In genomic region chr4:140152760-140153418, GRCh38 we compare ENCODE assay signal across 8 cellular contexts. TPM values are rescaled to one million over a fixed set of nuclear protein-coding genes. Genes with fewer than 3 reads are reported as not detected.
DNase-seq lines count a peak whose midpoint lies in the region; ATAC-seq, FAIRE-seq and TF ChIP-seq lines count a peak whose summit lies in the region.

No MANE protein-coding gene starts in this region.

- in situ Hi-C loops in GM23248 (cut with MboI): loop anchor here (10.0 kb wide), 3 partner anchors 98 to 418 kb away; no protein-coding TSS in a partner anchor
- in situ Hi-C loops in astrocyte of the cerebellum (cut with HindIII; ENCODE audit: low sequenced_read_pairs): loop anchor here (5.0 kb wide), 2 partner anchors 41 to 84 kb away; no protein-coding TSS in a partner anchor

- POLR2A ChIA-PET in A549 (lab: Yijun Ruan, JAX): interaction anchor here (0.6 to 3.1 kb wide), 12 partner anchors 9 to 178 kb away, joined by 3 to 40 read pairs (median 7); no protein-coding TSS in a partner anchor

- no peak for TF ChIP-seq EP300 in A549 (IDR thresholded peaks at IDR 0.05)

- H2AFZ ChIP-seq in GM23248: peak overlapping the region; percentile 99
- H2AFZ ChIP-seq in hepatocyte: peak overlapping the region; percentile 55

- H3K4me2 ChIP-seq in A549 (peak overlapping the region; percentile 70), GM23248 (ENCODE audit: unreplicated experiment) (peak overlapping the region; percentile 99), hepatocyte (peak overlapping the region; percentile 79)

- no peak for DNase-seq in A549 (ENCODE audit: low read depth in 1 of 2, low spot score in 1 of 2)
- peak; percentile 78 for DNase-seq in GM23248
- peak; percentile 38 for DNase-seq in T follicular helper cell (ENCODE audit: low read depth)
- no peak for DNase-seq in astrocyte of the cerebellum (ENCODE audit: low read depth)
- peak; percentile 76 for DNase-seq in hepatocyte (ENCODE audit: low spot score)
- peak; percentile 63 to 76 for DNase-seq in psoas muscle
- DNase-seq in dedifferentiated amniotic fluid mesenchymal stem cell (ENCODE audit: extremely low spot score): no peak
- no peak for DNase-seq in GM19238 (ENCODE audit: insufficient read length, low spot score)

- whole genome bisulfite sequencing in A549 (ENCODE audit: missing lambda C conversion rate): 2% methylated on average over 10 of the region's 53 CpGs
- WGBS in GM23248 (ENCODE audit: low coverage in 1 of 2, low lambda C conversion rate in 2 of 2, missing lambda C conversion rate in 2 of 2), 2 experiments: 1 to 3% methylated on average over 50 to 53 of the region's 53 CpGs
- WGBS in hepatocyte (ENCODE audit: low lambda C conversion rate, missing lambda C conversion rate): under 1% methylated on average over 52 of the region's 53 CpGs
- WGBS in psoas muscle, 3 donors: 0 to 1% (median 0%) methylated on average over 48 to 53 of the region's 53 CpGs

- no peak for FAIRE-seq in A549 (lab: Jason Lieb, UNC)

- no peaks in the 10 kb centered on the region for H3K36me3 ChIP-seq in GM23248 (ENCODE audit: low read depth)
- H3K36me3 ChIP-seq in hepatocyte (replicated peaks; ENCODE audit: insufficient read depth, low read depth): no peaks in the 10 kb centered on the region
- no peaks in the 10 kb centered on the region for H3K36me3 ChIP-seq in psoas muscle (ENCODE audit: insufficient read depth in 1 of 2, low read depth in 1 of 2)

- TF ChIP-seq CTCF in A549 (IDR thresholded peaks at IDR 0.05): no peak
- TF ChIP-seq CTCF in astrocyte of the cerebellum (IDR thresholded peaks at IDR 0.05; ENCODE audit: low read depth, low read length, missing control alignments): no peak
- peak; percentile 2 for TF ChIP-seq CTCF in hepatocyte (IDR thresholded peaks at IDR 0.05; ENCODE audit: poor library complexity)
- TF ChIP-seq CTCF in psoas muscle (IDR thresholded peaks at IDR 0.05): no peak

- H3K9me3 ChIP-seq in A549 (no peaks in the 10 kb centered on the region), GM23248 (ENCODE audit: low read depth) (no peaks in the 10 kb centered on the region), hepatocyte (ENCODE audit: low read depth) (no peaks in the 10 kb centered on the region), psoas muscle (no peaks in the 10 kb centered on the region)

- intact Hi-C loops in psoas muscle (cut with DNase I): loop anchor here (2.0 to 5.0 kb wide), 9 partner anchors 84 to 491 kb away; no protein-coding TSS in a partner anchor

- peaks cover 28% of the 10 kb centered on the region for H3K4me1 ChIP-seq in A549
- 0 out of 2 replicates have a peak, but pooled peaks cover 6% of the 10 kb centered on the region for H3K4me1 ChIP-seq in GM23248 (ENCODE audit: insufficient read depth)
- peaks cover 24% of the 10 kb centered on the region for H3K4me1 ChIP-seq in hepatocyte (ENCODE audit: insufficient read depth)
- H3K4me1 ChIP-seq in psoas muscle: peaks cover 13% of the 10 kb centered on the region

- ATAC-seq in A549: no peak; a peak in 1 of 6 replicates
- peak in 2 of 4 donors; percentile 4 to 35 for ATAC-seq in psoas muscle

- H3F3A ChIP-seq in GM23248 (ENCODE audit: insufficient read depth): peaks cover 20% of the 10 kb centered on the region; the same call in 1 of the 2 replicates

- H4K20me1 ChIP-seq in GM23248 (ENCODE audit: insufficient read depth): no peaks in the 10 kb centered on the region
- H4K20me1 ChIP-seq in hepatocyte (ENCODE audit: insufficient read depth, poor library complexity, severe bottlenecking): no peaks in the 10 kb centered on the region

- no peak for TF ChIP-seq RAD21 in A549 (conservative IDR thresholded peaks at IDR 0.05 in 1 of 2, IDR thresholded peaks at IDR 0.05 in 1 of 2)

- no peaks in the 10 kb centered on the region for H3K9me2 ChIP-seq in GM23248 (ENCODE audit: insufficient read depth)
- H3K9me2 ChIP-seq in hepatocyte (replicated peaks; ENCODE audit: insufficient read depth): no peaks in the 10 kb centered on the region

- CTCF ChIA-PET in A549 (lab: Yijun Ruan, JAX): interaction anchor here (0.9 to 1.6 kb wide), 6 partner anchors 9 to 207 kb away, joined by 3 to 5 read pairs (median 4); no protein-coding TSS in a partner anchor

- H3K27ac ChIP-seq in A549: peak overlapping the region; percentile 99
- H3K27ac ChIP-seq in GM23248: peak overlapping the region; percentile 90
- H3K27ac ChIP-seq in hepatocyte: peak overlapping the region; percentile 100
- peak overlapping the region; percentile 97 for H3K27ac ChIP-seq in psoas muscle

- H3K79me2 ChIP-seq in GM23248 (ENCODE audit: insufficient read depth): peaks cover 15% of the 10 kb centered on the region
- H3K79me2 ChIP-seq in hepatocyte: peaks cover 25% of the 10 kb centered on the region

- no peaks in the 10 kb centered on the region for H3K27me3 ChIP-seq in GM23248 (replicated peaks; ENCODE audit: insufficient read depth)
- no peaks in the 10 kb centered on the region for H3K27me3 ChIP-seq in hepatocyte
- H3K27me3 ChIP-seq in psoas muscle (ENCODE audit: insufficient read depth in 3 of 3, low read length in 2 of 3): no peaks in the 10 kb centered on the region

- peak overlapping the region; percentile 89 for H3K9ac ChIP-seq in GM23248

- H3K4me3 ChIP-seq in A549 (peak overlapping the region; percentile 80), GM23248 (peak overlapping the region; percentile 99), astrocyte of the cerebellum (ENCODE audit: low read depth, low read length) (peak overlapping the region; percentile 83), hepatocyte (peak overlapping the region; percentile 68), psoas muscle (peak overlapping the region; percentile 80)

- TF ChIP-seq POLR2A in A549 (IDR thresholded peaks at IDR 0.05; ENCODE audit: low read length): no peak; the same call in none of the 2 replicates

TF ChIP-seq in A549, 52 proteins besides CTCF, POLR2A, EP300 and RAD21:
- TF ChIP-seq MAX (IDR thresholded peaks at IDR 0.05) (peak; percentile 10; the same call in 1 of the 2 replicates), ZNF302 (CRISPR knock-in tag; IDR thresholded peaks at IDR 0.05) (no peak)

RNA-seq across cellular contexts. Expression of gene MAML3, which starts 1.1 kb away (rescaled TPM):
- polyA plus RNA-seq in A549 (2011; rRNA removed) (18.1 and 22.2 TPM in 2 replicates), A549 (2017; fragmentation: RNase III; extraction: RNeasy Plus Mini Kit Qiagen cat#74134 plus additional on column Dnase treatment) (7.3 to 9.1 TPM (median 9.0 TPM) in 3 replicates), GM23248 (2016; fragmentation: Nextera tagmentation; extraction: Ambion mirVana) (0.61 and 0.96 TPM in 2 replicates), hepatocyte (4.1 TPM in 2 replicates), psoas muscle (under 1 TPM; 0.43 to 0.49 (median 0.48) TPM)
- 8.0 and 11.1 TPM in 2 replicates for polyA plus RNA-seq in A549 (2012; cell fraction: cytosol; rRNA removed)
- polyA plus RNA-seq in A549 (2012; cell fraction: nucleus; rRNA removed): 9.0 and 9.3 TPM in 2 replicates
- 38.5 and 44.5 TPM in 2 replicates for polyA minus RNA-seq in A549 (2011; rRNA and poly(A)+ RNA removed)
- total RNA-seq in GM23248 (2014; rRNA removed; shearing (Covaris generic)): 1.5 and 1.9 TPM in 2 replicates
- total RNA-seq in hepatocyte (8.7 and 11.2 TPM in 2 replicates), psoas muscle (1 to 10 TPM in 3 of 4 donors, under 1 TPM in 1; 0.74 to 2.7 (median 1.4) TPM)

Comparison
In these comparisons a context has a peak if more than half of its experiments do, and no peak if none do; other contexts are left out.
1. DNase-seq: peak in GM23248 (single experiment), T follicular helper cell (single experiment), hepatocyte (single experiment) and psoas muscle (2 of 2); none in A549 (0 of 2), astrocyte of the cerebellum (single experiment), dedifferentiated amniotic fluid mesenchymal stem cell (single experiment) and GM19238 (single experiment).
2. Peak in every context shown above with its lines, with median percentiles within 50 percentile points of each other: H3K27ac ChIP-seq, H3K4me2 ChIP-seq and H3K4me3 ChIP-seq.